Comparison of ENCODE assay signal across 1 cellular context in genomic region chr1:157948547-157949152, GRCh38.
TF ChIP-seq lines count a peak whose summit lies in the region.

No MANE protein-coding gene starts in this region.

TF ChIP-seq in GM23338, 12 proteins besides CTCF, POLR2A, EP300 and RAD21 (continued from another document):
- TF ChIP-seq ETS1 (IDR thresholded peaks at IDR 0.05), result no peak
- no peak for TF ChIP-seq REST (IDR thresholded peaks at IDR 0.05; ENCODE audit: unreplicated experiment)
- no peak for TF ChIP-seq ZNF462 (CRISPR knock-in tag; IDR thresholded peaks at IDR 0.05)
- no peak for TF ChIP-seq JUNB (IDR thresholded peaks at IDR 0.05; ENCODE audit: unreplicated experiment)
- TF ChIP-seq CREB1 (CRISPR knock-in tag; IDR thresholded peaks at IDR 0.05; ENCODE audit: low read depth), result no peak
- TF ChIP-seq ZNF114 (CRISPR knock-in tag; IDR thresholded peaks at IDR 0.05), result no peak
